12 cellular contexts compared by ENCODE assay signal in the genomic region with DNA sequence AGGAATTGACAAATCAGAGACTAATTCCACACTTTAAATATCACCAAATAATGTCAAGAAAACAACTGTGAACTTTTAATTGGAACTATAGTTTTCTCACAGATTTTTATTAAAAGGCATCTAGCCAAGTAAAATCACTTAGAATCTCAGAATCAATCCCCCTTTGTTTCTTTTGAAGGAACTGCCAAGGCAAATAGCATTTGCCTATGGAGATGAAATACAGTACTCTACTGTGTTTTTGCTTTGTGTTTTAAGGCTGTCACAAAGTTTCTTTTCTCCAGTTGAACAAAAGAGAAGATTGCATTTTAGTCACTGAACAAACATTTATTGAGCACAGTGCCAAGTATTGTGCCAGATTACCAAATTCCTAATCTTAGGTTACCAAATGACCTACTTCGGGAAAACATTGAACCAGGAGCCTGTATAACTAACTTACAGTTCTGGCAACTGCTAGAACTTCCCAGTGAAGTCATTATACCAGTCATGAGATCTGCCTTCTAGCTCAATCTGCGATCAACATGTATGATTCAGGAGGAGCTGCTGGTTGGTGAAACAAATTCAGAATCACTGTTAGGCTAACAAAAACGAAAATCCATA. TPM values are rescaled to one million over a fixed set of nuclear protein-coding genes. Genes with fewer than 3 reads are reported as not detected.
A peak's percentile ranks its signal among the peaks of the same experiment; 100 is the strongest.
DNase-seq lines count a peak whose midpoint lies in the region; ATAC-seq and TF ChIP-seq lines count a peak whose summit lies in the region.
"Had no signal": no experiment of that assay in that cellular context is flagged by ENCODE, and none has a peak within 500 bp of the region (broad histone marks: within the 10 kb centered on the region; RNA-seq: fewer than 3 reads in every experiment).

No MANE protein-coding gene starts in this region.

- TF ChIP-seq CTCF in choroid plexus epithelial cell (conservative IDR thresholded peaks at IDR 0.05; ENCODE audit: low read depth, low read length) (no peak), right lobe of liver (IDR thresholded peaks at IDR 0.05) (no peak)

- H3K27me3 ChIP-seq in right lobe of liver, result no peaks in the 10 kb centered on the region

- H3K4me1 ChIP-seq in right lobe of liver, result peaks cover 0 to 13% (median 0%) of the 10 kb centered on the region in 4 donors

- H3K9me3 ChIP-seq in right lobe of liver, result no peaks in the 10 kb centered on the region

- intact Hi-C loops in right lobe of liver (cut with DNase I), result no loop called here

- TF ChIP-seq POLR2A in right lobe of liver (IDR thresholded peaks at IDR 0.05), result peak; percentile 36

- H3K36me3 ChIP-seq in right lobe of liver, result peaks cover 4 to 11% (median 6%) of the 10 kb centered on the region in 4 donors

- peak; percentile 25 to 51 (median 38) for ATAC-seq in right lobe of liver
- no peak for ATAC-seq in GM19023 (IDR thresholded peaks at IDR 0.05; ENCODE audit: unreplicated experiment)
- ATAC-seq in activated CD4-positive, CD25-positive, alpha-beta regulatory T cell treated with anti-CD3 and anti-CD28 coated beads, Interleukin-2, amount 50 U/mL, for 24 hours, result no peak

- 37% methylated on average over 3 of the region's 3 CpGs for WGBS in right lobe of liver (ENCODE audit: insufficient coverage, low coverage, low lambda C conversion rate, missing lambda C conversion rate)

- H3K4me3 ChIP-seq in choroid plexus epithelial cell (ENCODE audit: low read depth, low read length), result no peak overlapping the region
- H3K4me3 ChIP-seq in right lobe of liver, result no peak overlapping the region
- H3K4me3 ChIP-seq: SK-N-MC had no signal

- peak; percentile 17 for DNase-seq in NCI-H2196 (lab: John Stamatoyannopoulos, UW; ENCODE audit: unreplicated experiment)
- DNase-seq in choroid plexus epithelial cell (ENCODE audit: low read depth), result peak; percentile 72
- DNase-seq in right lobe of liver, result no peak
- peak; percentile 92 for DNase-seq in superior temporal gyrus (ENCODE audit: extremely low spot score)
- DNase-seq in SW 1271 (lab: John Stamatoyannopoulos, UW), result no peak
- DNase-seq in HUDEP-2 (lab: John Stamatoyannopoulos, UW; ENCODE audit: unreplicated experiment in 76 of 76), result no peak
- DNase-seq: activated CD4-positive, alpha-beta T cell treated with anti-CD3 and anti-CD28 coated beads, Interleukin-2, amount 50 U/mL, for 48 hours; activated naive CD8-positive, alpha-beta T cell treated with anti-CD3 and anti-CD28 coated beads for 36 hours; NCI-H510A had no signal

- H3K27ac ChIP-seq in right lobe of liver, result peak overlapping the region; percentile 78 to 100 (median 84)
- H3K27ac ChIP-seq: SK-N-MC had no signal

RNA-seq across cellular contexts. Expression of a gene that starts 3.0 kb away (rescaled TPM):
- 1,000 to 10,000 TPM; 1,045 to 2,319 (median 1,420) TPM for total RNA-seq in right lobe of liver

RNA-seq across cellular contexts. Expression of a gene that starts 24.6 kb away (rescaled TPM):
- total RNA-seq in right lobe of liver, result 10 to 100 TPM; 19.8 to 34.5 (median 24.8) TPM

RNA-seq across cellular contexts. Expression of a gene that starts 37.5 kb away (rescaled TPM):
- 1 to 10 TPM; 3.3 to 8.2 (median 4.8) TPM for total RNA-seq in right lobe of liver

Comparison
In these comparisons a context has a peak if more than half of its experiments do, and no peak if none do; other contexts are left out.
1. DNase-seq: peak in NCI-H2196 (single experiment), choroid plexus epithelial cell (single experiment) and superior temporal gyrus (single experiment); none in right lobe of liver (0 of 3), SW 1271 (0 of 2) and HUDEP-2 (0 of 76).
2. ATAC-seq: peak in right lobe of liver (4 of 4); none in GM19023 (single experiment) and activated CD4-positive, CD25-positive, alpha-beta regulatory T cell treated with anti-CD3 and anti-CD28 coated beads, Interleukin-2, amount 50 U/mL, for 24 hours (0 of 2).